Comparison of ENCODE assay signal across 10 cellular contexts in genomic region chr5:178331491-178331981, GRCh38.
DNase-seq lines count a peak whose midpoint lies in the region; ATAC-seq lines count a peak whose summit lies in the region.
"Had no signal": no experiment of that assay in that cellular context is flagged by ENCODE, and none has a peak within 500 bp of the region (broad histone marks: within the 10 kb centered on the region; RNA-seq: fewer than 3 reads in every experiment).

No MANE protein-coding gene starts in this region.

- H3K4me3 Mint-ChIP-seq in stimulated activated memory B cell treated with anti-CD40 and anti-IgM and Interleukin-4, amounts not matched to agents 10 μg/mL and 1 μg/mL and 100 μg/mL, for 72 hours: no peak overlapping the region

- peak overlapping the region; percentile 42 for H3K27ac Mint-ChIP-seq in stimulated activated memory B cell treated with anti-CD40 and anti-IgM and Interleukin-4, amounts not matched to agents 10 μg/mL and 1 μg/mL and 100 μg/mL, for 72 hours

- no peaks in the 10 kb centered on the region for H3K27me3 ChIP-seq in layer of hippocampus (ENCODE audit: control insufficient read depth, insufficient read depth, low read length)

- peaks cover 20% of the 10 kb centered on the region for H3K27me3 Mint-ChIP-seq in stimulated activated memory B cell treated with anti-CD40 and anti-IgM and Interleukin-4, amounts not matched to agents 10 μg/mL and 1 μg/mL and 100 μg/mL, for 72 hours

- H3K9me3 Mint-ChIP-seq in stimulated activated memory B cell treated with anti-CD40 and anti-IgM and Interleukin-4, amounts not matched to agents 10 μg/mL and 1 μg/mL and 100 μg/mL, for 72 hours: no peaks in the 10 kb centered on the region

- ATAC-seq in stimulated activated memory B cell treated with anti-CD40 and anti-IgM and Interleukin-4, amounts not matched to agents 10 μg/mL and 1 μg/mL and 100 μg/mL, for 72 hours: no peak
- ATAC-seq in HG02884 (IDR thresholded peaks at IDR 0.05; ENCODE audit: unreplicated experiment) (no peak), HG02973 (IDR thresholded peaks at IDR 0.05; ENCODE audit: unreplicated experiment) (no peak)
- ATAC-seq: Panc1 had no signal

- DNase-seq in LHCN-M2 (ENCODE audit: low read depth) (peak; percentile 90), caudate nucleus (lab: John Stamatoyannopoulos, UW) (peak in 60 of 61 donors; percentile 6 to 94 (median 78)), OCI-M1 (lab: John Stamatoyannopoulos, UW) (no peak), mesenteric fat pad (ENCODE audit: low spot score) (no peak)
- DNase-seq: activated CD4-positive, alpha-beta T cell treated with anti-CD3 and anti-CD28 coated beads for 1 hour had no signal

- H3K27ac ChIP-seq in caudate nucleus (ENCODE audit: low read depth, low read length) (peak overlapping the region; percentile 94), layer of hippocampus (ENCODE audit: low read depth, low read length) (peak overlapping the region; percentile 94)

- H3K36me3 Mint-ChIP-seq in stimulated activated memory B cell treated with anti-CD40 and anti-IgM and Interleukin-4, amounts not matched to agents 10 μg/mL and 1 μg/mL and 100 μg/mL, for 72 hours: no peaks in the 10 kb centered on the region

- peaks cover 19% of the 10 kb centered on the region for H3K4me1 Mint-ChIP-seq in stimulated activated memory B cell treated with anti-CD40 and anti-IgM and Interleukin-4, amounts not matched to agents 10 μg/mL and 1 μg/mL and 100 μg/mL, for 72 hours

Comparison
In these comparisons a context has a peak if more than half of its experiments do, and no peak if none do; other contexts are left out.
1. DNase-seq: peak in LHCN-M2 (single experiment) and caudate nucleus (60 of 61); none in OCI-M1 (single experiment) and mesenteric fat pad (single experiment).